Comparison of ENCODE assay signal across 6 cellular contexts in the genomic region with DNA sequence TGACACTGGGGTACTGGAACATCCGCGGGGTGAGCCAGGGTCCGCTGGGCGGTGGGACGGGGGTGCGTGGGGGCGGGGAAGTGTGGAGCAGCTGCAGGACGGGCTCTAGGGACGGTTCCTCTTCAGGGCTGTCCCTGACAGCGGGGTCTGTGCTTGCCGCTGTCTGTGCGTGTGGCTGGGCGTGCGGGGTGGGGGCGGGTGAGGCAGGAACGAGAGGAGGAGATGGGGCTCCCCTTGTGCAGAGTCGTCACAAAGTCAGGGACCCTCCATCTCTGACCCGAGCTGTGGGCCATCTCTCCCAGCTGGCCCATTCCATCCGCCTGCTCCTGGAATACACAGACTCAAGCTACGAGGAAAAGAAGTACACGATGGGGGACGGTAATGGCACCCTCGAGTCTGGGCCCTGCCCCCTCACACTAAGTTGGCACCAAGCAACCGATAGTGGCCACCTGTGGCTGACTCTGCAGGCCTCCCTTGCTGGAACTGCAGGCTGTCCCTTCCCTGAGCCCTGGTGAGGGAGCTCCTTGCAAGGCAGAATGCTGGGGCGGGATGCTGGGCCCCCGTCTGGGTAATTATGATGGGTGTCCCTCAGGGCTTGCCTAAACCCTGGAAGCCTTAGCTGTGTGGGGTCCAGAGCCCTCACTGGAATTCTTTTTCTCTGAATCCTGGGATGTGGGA. TPM values are rescaled to one million over a fixed set of nuclear protein-coding genes. Genes with fewer than 3 reads are reported as not detected.
DNase-seq lines count a peak whose midpoint lies in the region; ATAC-seq and TF ChIP-seq lines count a peak whose summit lies in the region.

No MANE protein-coding gene starts in this region.

- no peak for ATAC-seq in gastroesophageal sphincter

- H3K9me2 ChIP-seq in OCI-LY1 (ENCODE audit: low read depth, low read length): no peaks in the 10 kb centered on the region

- H3F3A ChIP-seq in OCI-LY1 (ENCODE audit: insufficient read depth, low read length): no peaks in the 10 kb centered on the region

- intact Hi-C loops in stomach (cut with DNase I; ENCODE audit: low total_unique reads): no loop called here

- no peak overlapping the region; the same call in 1 of the 2 replicates for H3K9ac ChIP-seq in OCI-LY1 (ENCODE audit: low read length)

- H3K4me3 ChIP-seq in OCI-LY1 (ENCODE audit: low read depth, low read length, poor library complexity, severe bottlenecking) (peak overlapping the region; percentile 41), gastroesophageal sphincter (peak overlapping the region; percentile 62 to 72), stomach (peak overlapping the region; percentile 58 to 60 (median 59))

- TF ChIP-seq CTCF in OCI-LY1 (IDR thresholded peaks at IDR 0.05; ENCODE audit: low read length): no peak
- TF ChIP-seq CTCF in gastroesophageal sphincter (IDR thresholded peaks at IDR 0.05): no peak
- TF ChIP-seq CTCF in stomach (IDR thresholded peaks at IDR 0.05): no peak

- H3K4me1 ChIP-seq in OCI-LY1 (ENCODE audit: insufficient read depth, low read length, severe bottlenecking) (peaks cover 9% of the 10 kb centered on the region), gastroesophageal sphincter (peaks cover 0 to 18% (median 3%) of the 10 kb centered on the region in 3 donors), stomach (peaks cover 10 to 22% (median 14%) of the 10 kb centered on the region in 4 donors)

- 0% methylated on average over 1 of the region's 26 CpGs; no CpG with 5 or more reads in 1 of the 2 donors for WGBS in gastroesophageal sphincter (ENCODE audit: low coverage in 1 of 2), 2 donors
- WGBS in stomach, 5 donors: 6 to 14% (median 9%) methylated on average over 6 to 26 of the region's 26 CpGs

- H3K9me3 ChIP-seq in OCI-LY1 (ENCODE audit: low read length) (no peaks in the 10 kb centered on the region), gastroesophageal sphincter (no peaks in the 10 kb centered on the region), stomach (no peaks in the 10 kb centered on the region)

- H4K20me1 ChIP-seq in OCI-LY1 (ENCODE audit: insufficient read depth, low read length): no peaks in the 10 kb centered on the region

- TF ChIP-seq EP300 in gastroesophageal sphincter (IDR thresholded peaks at IDR 0.05) (no peak), stomach (IDR thresholded peaks at IDR 0.05) (no peak)

- no peaks in the 10 kb centered on the region for H3K36me3 ChIP-seq in OCI-LY1 (ENCODE audit: insufficient read depth, low read length)
- H3K36me3 ChIP-seq in gastroesophageal sphincter: peaks cover 0 to 32% of the 10 kb centered on the region in 2 donors
- H3K36me3 ChIP-seq in stomach: peaks cover 0 to 27% (median 3%) of the 10 kb centered on the region in 4 donors

- DNase-seq in stomach (no peak), midbrain (lab: John Stamatoyannopoulos, UW) (no peak), NCI-H1930 (lab: John Stamatoyannopoulos, UW) (no peak)
- DNase-seq in activated CD4-positive, CD25-positive, alpha-beta regulatory T cell (lab: John Stamatoyannopoulos, UW): no peak

- no peaks in the 10 kb centered on the region for H3K79me2 ChIP-seq in OCI-LY1 (ENCODE audit: insufficient read depth, low read length)

- TF ChIP-seq POLR2A in gastroesophageal sphincter (IDR thresholded peaks at IDR 0.05) (no peak), stomach (IDR thresholded peaks at IDR 0.05) (no peak)

- H3K27ac ChIP-seq in OCI-LY1 (ENCODE audit: low read depth, low read length, poor library complexity, severe bottlenecking): no peak overlapping the region
- peak overlapping the region; percentile 7 to 74 (median 64) for H3K27ac ChIP-seq in gastroesophageal sphincter
- H3K27ac ChIP-seq in stomach: peak overlapping the region; percentile 2 to 64 (median 47)

- no peak overlapping the region for H2AFZ ChIP-seq in OCI-LY1 (ENCODE audit: low read length)

- H3K27me3 ChIP-seq in OCI-LY1 (ENCODE audit: insufficient read depth, low read length): no peaks in the 10 kb centered on the region
- H3K27me3 ChIP-seq in gastroesophageal sphincter: no peaks in the 10 kb centered on the region
- H3K27me3 ChIP-seq in stomach: no peaks in the 10 kb centered on the region

- peak overlapping the region; percentile 37 for H3K4me2 ChIP-seq in OCI-LY1 (ENCODE audit: low read length)

RNA-seq across cellular contexts. Expression of gene GSTM2, which starts 0.4 kb away (rescaled TPM):
- total RNA-seq in gastroesophageal sphincter (10 to 100 TPM; 10.4 to 93.7 (median 42.2) TPM), stomach (100 to 1,000 TPM in 3 of 5 donors, 10 to 100 TPM in 2; 22.3 to 219 (median 126) TPM)
- polyA plus RNA-seq in stomach: 100 to 1,000 TPM; 102 to 149 (median 122) TPM

RNA-seq across cellular contexts. Expression of gene GSTM4, which starts 12.4 kb away (rescaled TPM):
- total RNA-seq in gastroesophageal sphincter (10 to 100 TPM; 21.4 to 71.0 (median 42.4) TPM), stomach (10 to 100 TPM in 4 of 5 donors, 1 to 10 TPM in 1; 7.5 to 63.6 (median 22.3) TPM)
- polyA plus RNA-seq in stomach: 10 to 100 TPM; 23.6 to 32.6 (median 24.7) TPM

RNA-seq across cellular contexts. Expression of gene GSTM1, which starts 19.4 kb away (rescaled TPM):
- total RNA-seq in gastroesophageal sphincter: 10 to 100 TPM in 1 of 4 donors, not detected in 3; 33.1 TPM
- total RNA-seq in stomach: 10 to 100 TPM in 1 of 5 donors, 1 to 10 TPM in 2, not detected in 2; 2.6 to 69.4 (median 5.4) TPM
- 10 to 100 TPM in 2 of 3 donors, under 1 TPM in 1; 0.23 to 99.7 (median 86.4) TPM for polyA plus RNA-seq in stomach

RNA-seq across cellular contexts. Expression of gene GSTM5, which starts 43.8 kb away (rescaled TPM):
- total RNA-seq in gastroesophageal sphincter: 1 to 10 TPM; 2.7 to 9.2 (median 6.3) TPM
- total RNA-seq in stomach: 10 to 100 TPM in 2 of 5 donors, 1 to 10 TPM in 1, not detected in 2; 1.4 to 35.6 (median 18.5) TPM
- polyA plus RNA-seq in stomach: 10 to 100 TPM in 2 of 3 donors, 1 to 10 TPM in 1; 3.6 to 22.0 (median 14.9) TPM

RNA-seq across cellular contexts. Expression of gene AMPD2, which starts 48.6 kb away (rescaled TPM):
- 10 to 100 TPM; 28.9 to 38.0 (median 35.6) TPM for total RNA-seq in gastroesophageal sphincter
- 100 to 1,000 TPM in 3 of 5 donors, 10 to 100 TPM in 2; 69.4 to 364 (median 212) TPM for total RNA-seq in stomach
- polyA plus RNA-seq in stomach: 10 to 100 TPM; 16.1 to 22.5 (median 18.9) TPM
